ENCODE assay signal across 30 cellular contexts in genomic region chr1:205615789-205616188, GRCh38. TPM values are rescaled to one million over a fixed set of nuclear protein-coding genes. Genes with fewer than 3 reads are reported as not detected.
DNase-seq lines count a peak whose midpoint lies in the region; ATAC-seq, FAIRE-seq and TF ChIP-seq lines count a peak whose summit lies in the region.
"Had no signal": no experiment of that assay in that cellular context is flagged by ENCODE, and none has a peak within 500 bp of the region (broad histone marks: within the 10 kb centered on the region; RNA-seq: fewer than 3 reads in every experiment).

No MANE protein-coding gene starts in this region.

- H3K4me1 ChIP-seq in HCT116 (ENCODE audit: control insufficient read depth in 1 of 2, insufficient read depth in 2 of 2, low read length in 2 of 2) (no peaks in the 10 kb centered on the region), pancreas (peaks cover 5 to 25% (median 12%) of the 10 kb centered on the region in 3 donors)
- H3K4me1 ChIP-seq: parathyroid adenoma had no signal

- TF ChIP-seq RAD21 in HCT116 (IDR thresholded peaks at IDR 0.05; ENCODE audit: low read depth), result no peak

- no peak overlapping the region for H2AFZ ChIP-seq in HCT116 (ENCODE audit: low read depth, low read length, poor library complexity, severe bottlenecking)
- H2AFZ ChIP-seq: parathyroid adenoma had no signal

- CTCF ChIA-PET in HCT116 (lab: Charles Lee), result no interaction called here

- H3K27ac ChIP-seq in HCT116 (ENCODE audit: low read depth, low read length) (no peak overlapping the region), pancreas (peak overlapping the region in 3 of 4 donors; percentile 43 to 82 (median 67))
- H3K27ac ChIP-seq: BLaER1 treated with 17β-estradiol and CSF1 and Interleukin-3, amounts not matched to agents 10 nM and 100 nM; parathyroid adenoma had no signal

- WGBS in pancreas, 2 donors, result 45 to 63% methylated on average over 1 of the region's 1 CpG

- intact Hi-C loops in HCT116 (cut with micrococcal nuclease), result no loop called here
- intact Hi-C loops in pancreas (cut with DNase I), result no loop called here

- H3K27ac Mint-ChIP-seq in activated naive CD8-positive, alpha-beta T cell, result peak overlapping the region; percentile 77
- no peak overlapping the region for H3K27ac Mint-ChIP-seq in activated naive CD8-positive, alpha-beta T cell treated with anti-CD3 and anti-CD28 coated beads, Interleukin-2, amount 50 U/mL, for 24 hours
- H3K27ac Mint-ChIP-seq: dendritic cell treated with granulocyte-macrophage colony-stimulating factor and Interleukin-4, amounts not matched to agents 40 ng/mL and 50 ng/mL, for 4 days; HFFc6; mesothelial cell of epicardium had no signal

- no peaks in the 10 kb centered on the region for H3K9me3 Mint-ChIP-seq in activated naive CD8-positive, alpha-beta T cell (ENCODE audit: low read depth)
- H3K9me3 Mint-ChIP-seq in activated naive CD8-positive, alpha-beta T cell treated with anti-CD3 and anti-CD28 coated beads, Interleukin-2, amount 50 U/mL, for 24 hours, result no peaks in the 10 kb centered on the region
- H3K9me3 Mint-ChIP-seq: activated naive CD4-positive, alpha-beta T cell treated with anti-CD3 and anti-CD28 coated beads for 36 hours; dendritic cell treated with granulocyte-macrophage colony-stimulating factor and Interleukin-4, amounts not matched to agents 40 ng/mL and 50 ng/mL, for 4 days; HFFc6; mesothelial cell of epicardium; nephron; T-helper 1 cell treated with Interleukin-12 subunit alpha and Interleukin-12 subunit beta and Interleukin-4 antibody, amounts not matched to agents 30 μg/mL and 1 μg/mL, for 36 hours had no signal

- no peaks in the 10 kb centered on the region for H3K27me3 Mint-ChIP-seq in activated naive CD8-positive, alpha-beta T cell
- H3K27me3 Mint-ChIP-seq in activated naive CD8-positive, alpha-beta T cell treated with anti-CD3 and anti-CD28 coated beads, Interleukin-2, amount 50 U/mL, for 24 hours, result no peaks in the 10 kb centered on the region
- H3K27me3 Mint-ChIP-seq: dendritic cell treated with granulocyte-macrophage colony-stimulating factor and Interleukin-4, amounts not matched to agents 40 ng/mL and 50 ng/mL, for 4 days had no signal

- H3K4me2 ChIP-seq in HCT116 (ENCODE audit: low read length), result no peak overlapping the region
- H3K4me2 ChIP-seq: BLaER1 treated with 17β-estradiol and CSF1 and Interleukin-3, amounts not matched to agents 10 nM and 100 nM; SK-N-SH; smooth muscle cell had no signal

- H4K20me1 ChIP-seq in HCT116 (ENCODE audit: insufficient read depth), result no peaks in the 10 kb centered on the region

- POLR2A ChIA-PET in HCT116 (lab: Charles Lee), result no interaction called here

- no peak for TF ChIP-seq POLR2A in HCT116 (IDR thresholded peaks at IDR 0.05; ENCODE audit: borderline replicate concordance, extremely low read depth, insufficient read depth, insufficient read length)

- H3K27me3 ChIP-seq in HCT116 (ENCODE audit: insufficient read depth, low read length), result no peaks in the 10 kb centered on the region
- no peaks in the 10 kb centered on the region for H3K27me3 ChIP-seq in bronchial epithelial cell (ENCODE audit: control insufficient read depth, insufficient read depth, low read length)
- no peaks in the 10 kb centered on the region for H3K27me3 ChIP-seq in pancreas
- H3K27me3 ChIP-seq: BLaER1 treated with 17β-estradiol and CSF1 and Interleukin-3, amounts not matched to agents 10 nM and 100 nM; transverse colon had no signal

- BruUV-seq in HCT116 (replicated peaks; lab: Mats Ljungman, UMichigan), result TSS peak; percentile 9

- H3K36me3 ChIP-seq in HCT116 (ENCODE audit: control insufficient read depth in 1 of 2, insufficient read depth in 2 of 2, low read length in 2 of 2) (peaks cover 9 to 32% of the 10 kb centered on the region in 2 experiments; a peak in 3 of 4 replicates), bronchial epithelial cell (ENCODE audit: control insufficient read depth, insufficient read depth, low read length) (peaks cover 8% of the 10 kb centered on the region), pancreas (peaks cover 0 to 5% (median 4%) of the 10 kb centered on the region in 3 donors)

- peaks cover 18% of the 10 kb centered on the region; the same call in 1 of the 2 replicates for H3K79me2 ChIP-seq in HCT116 (ENCODE audit: insufficient read depth, low read length)
- H3K79me2 ChIP-seq: parathyroid adenoma had no signal

- H3K4me3 Mint-ChIP-seq in activated naive CD8-positive, alpha-beta T cell, result no peak overlapping the region
- no peak overlapping the region for H3K4me3 Mint-ChIP-seq in activated naive CD8-positive, alpha-beta T cell treated with anti-CD3 and anti-CD28 coated beads, Interleukin-2, amount 50 U/mL, for 24 hours
- H3K4me3 Mint-ChIP-seq: activated naive CD4-positive, alpha-beta T cell treated with anti-CD3 and anti-CD28 coated beads for 36 hours; dendritic cell treated with granulocyte-macrophage colony-stimulating factor and Interleukin-4, amounts not matched to agents 40 ng/mL and 50 ng/mL, for 4 days; HFFc6; mesothelial cell of epicardium; nephron; T-helper 1 cell treated with Interleukin-12 subunit alpha and Interleukin-12 subunit beta and Interleukin-4 antibody, amounts not matched to agents 30 μg/mL and 1 μg/mL, for 36 hours had no signal

- TF ChIP-seq CTCF in HCT116 (IDR thresholded peaks at IDR 0.05 in 2 of 3, conservative IDR thresholded peaks at IDR 0.05 in 1 of 3; ENCODE audit: borderline replicate concordance in 1 of 3, insufficient read depth in 1 of 3, low read depth in 2 of 3, low read length in 2 of 3), result no peak
- TF ChIP-seq CTCF in bronchial epithelial cell (IDR thresholded peaks at IDR 0.05; ENCODE audit: insufficient read depth, low read length, severe bottlenecking), result no peak
- TF ChIP-seq CTCF in pancreas (IDR thresholded peaks at IDR 0.05), result no peak

- no peak overlapping the region for H3K4me3 ChIP-seq in HCT116 (replicated peaks in 1 of 2; ENCODE audit: low read depth in 1 of 2, low read length in 2 of 2)
- H3K4me3 ChIP-seq in bronchial epithelial cell (ENCODE audit: low read depth, low read length), result no peak overlapping the region
- peak overlapping the region in 1 of 4 donors; percentile 12 for H3K4me3 ChIP-seq in pancreas
- H3K4me3 ChIP-seq: BLaER1 treated with 17β-estradiol and CSF1 and Interleukin-3, amounts not matched to agents 10 nM and 100 nM; smooth muscle cell; transverse colon had no signal

- H3K4me1 Mint-ChIP-seq in activated naive CD8-positive, alpha-beta T cell (ENCODE audit: low read depth), result peaks cover 52% of the 10 kb centered on the region
- H3K4me1 Mint-ChIP-seq in activated naive CD8-positive, alpha-beta T cell treated with anti-CD3 and anti-CD28 coated beads, Interleukin-2, amount 50 U/mL, for 24 hours, result peaks cover 32% of the 10 kb centered on the region

- RAD21 ChIA-PET in HCT116 (lab: Charles Lee; ENCODE audit: low non-redundant PET in 1 of 2, low total read pairs in 2 of 2, uncharacterized antibody in 2 of 2, unreplicated experiment in 2 of 2), result no interaction called here

- ATAC-seq in activated naive CD8-positive, alpha-beta T cell treated with anti-CD3 and anti-CD28 coated beads, Interleukin-2, amount 50 U/mL, for 24 hours, result no peak
- no peak for ATAC-seq in HCT116
- no peak for ATAC-seq in pancreas
- ATAC-seq: left ventricle myocardium superior had no signal

- H3K9me3 ChIP-seq in HCT116 (ENCODE audit: control insufficient read depth in 1 of 2, insufficient read depth in 1 of 2, low read depth in 1 of 2, low read length in 2 of 2) (no peaks in the 10 kb centered on the region), pancreas (no peaks in the 10 kb centered on the region)
- H3K9me3 ChIP-seq: BLaER1 treated with 17β-estradiol and CSF1 and Interleukin-3, amounts not matched to agents 10 nM and 100 nM; SK-N-SH; transverse colon had no signal

- H3K9me2 ChIP-seq in HCT116 (ENCODE audit: insufficient read depth), result no peaks in the 10 kb centered on the region
- H3K9me2 ChIP-seq: SK-N-SH had no signal

- H3K9ac ChIP-seq in HCT116 (ENCODE audit: low read length), result no peak overlapping the region
- H3K9ac ChIP-seq: BLaER1 treated with 17β-estradiol and CSF1 and Interleukin-3, amounts not matched to agents 10 nM and 100 nM; parathyroid adenoma; SK-N-SH had no signal

- no peak for DNase-seq in activated naive CD8-positive, alpha-beta T cell treated with anti-CD3 and anti-CD28 coated beads, Interleukin-2, amount 50 U/mL, for 24 hours
- DNase-seq in HCT116 (ENCODE audit: low read depth, low spot score), result no peak
- peak; percentile 53 for DNase-seq in bronchial epithelial cell (ENCODE audit: low read depth)
- DNase-seq in pancreas, result no peak
- DNase-seq in T-helper 9 cell, result no peak
- DNase-seq in effector CD8-positive, alpha-beta T cell (lab: John Stamatoyannopoulos, UW), result no peak
- DNase-seq in kidney tubule cell (ENCODE audit: low spot score), result no peak
- DNase-seq: activated naive CD4-positive, alpha-beta T cell treated with anti-CD3 and anti-CD28 coated beads for 36 hours; anterior cingulate cortex; caudate nucleus; glutamatergic neuron; HFFc6; islet precursor cell; left ventricle myocardium superior; NCI-H146; NCI-H446 treated with DMSO at 0.1 percent for 48 hours; NCI-H82; SK-N-SH; stimulated activated CD4-positive, alpha-beta T cell treated with anti-CD3 and anti-CD28 coated beads, Interleukin-1b, Interleukin-23, amount 100 ng/mL, for 48 hours; stimulated activated CD8-positive, alpha-beta memory T cell treated with anti-CD3 and anti-CD28 coated beads, Interleukin-4, amount 100 ng/mL, for 48 hours had no signal

- H3K36me3 Mint-ChIP-seq in activated naive CD8-positive, alpha-beta T cell, result peaks cover 14% of the 10 kb centered on the region
- peaks cover 65% of the 10 kb centered on the region for H3K36me3 Mint-ChIP-seq in activated naive CD8-positive, alpha-beta T cell treated with anti-CD3 and anti-CD28 coated beads, Interleukin-2, amount 50 U/mL, for 24 hours (ENCODE audit: low read depth)

- FAIRE-seq in bronchial epithelial cell (lab: Jason Lieb, UNC) (no peak), pancreas (lab: Jason Lieb, UNC) (no peak)
- FAIRE-seq: endometrium had no signal

TF ChIP-seq in HCT116, 20 proteins besides CTCF, POLR2A, EP300 and RAD21:
- TF ChIP-seq CBX3 (IDR thresholded peaks at IDR 0.05; ENCODE audit: low read depth), result no peak
- no peak for TF ChIP-seq FOSL1 (IDR thresholded peaks at IDR 0.05; ENCODE audit: low read depth)
- no peak for TF ChIP-seq SIN3A (IDR thresholded peaks at IDR 0.05; ENCODE audit: low read depth)

RNA-seq across cellular contexts. Expression of gene ELK4, which starts 16.0 kb away (rescaled TPM):
- 46.2 TPM for total RNA-seq in HCT116 (2021; ENCODE audit: unreplicated experiment)
- 5.9 and 6.4 TPM in 2 replicates for polyA plus RNA-seq in HCT116 (2012)
- 10.2 and 10.8 TPM in 2 replicates for total RNA-seq in bronchial epithelial cell
- 10 to 100 TPM; 18.5 to 42.7 (median 26.6) TPM for total RNA-seq in pancreas
- 1 to 10 TPM; 5.7 to 7.2 TPM for polyA plus RNA-seq in pancreas
